Comparison of ENCODE assay signal across 8 cellular contexts in genomic region chr6:27502508-27503435, GRCh38. TPM values are rescaled to one million over a fixed set of nuclear protein-coding genes. Genes with fewer than 3 reads are reported as not detected.
DNase-seq lines count a peak whose midpoint lies in the region; ATAC-seq and TF ChIP-seq lines count a peak whose summit lies in the region.

No MANE protein-coding gene starts in this region.

- intact Hi-C loops in left cardiac atrium (cut with DNase I), result loop anchor here in 1 of 2 donors (2.0 kb wide), 1 partner anchor 24 kb away; no protein-coding TSS in a partner anchor

- peak overlapping the region; percentile 77 for H3K4me3 ChIP-seq in retinal pigment epithelial cell (ENCODE audit: low read length)

- ATAC-seq in GM21576 (IDR thresholded peaks at IDR 0.05; ENCODE audit: unreplicated experiment), result peak; percentile 45
- ATAC-seq in left cardiac atrium, result peak; percentile 69 to 79
- ATAC-seq in HG02588 (IDR thresholded peaks at IDR 0.05; ENCODE audit: unreplicated experiment), result no peak

- DNase-seq in COR-L47 (lab: John Stamatoyannopoulos, UW) (peak; percentile 59), LHCN-M2 (ENCODE audit: low read depth) (peak; percentile 74), SKM-1 (lab: John Stamatoyannopoulos, UW; ENCODE audit: unreplicated experiment) (peak; percentile 68), left cardiac atrium (peak; percentile 61), retinal pigment epithelial cell (ENCODE audit: low read depth) (no peak)
- DNase-seq in activated naive CD4-positive, alpha-beta T cell treated with anti-CD3 and anti-CD28 coated beads, Interleukin-2, amount 50 U/mL, for 16 hours, result peak; percentile 81

- no peak for TF ChIP-seq CTCF in retinal pigment epithelial cell (conservative IDR thresholded peaks at IDR 0.05; ENCODE audit: low read depth, low read length)

RNA-seq across cellular contexts. Expression of gene ZNF184, which starts 29.9 kb away (rescaled TPM):
- total RNA-seq in LHCN-M2 (2014; rRNA removed), result 11.5 and 15.7 TPM in 2 replicates
- polyA plus RNA-seq in LHCN-M2 (2012), result 2.7 TPM
- 1 to 10 TPM; 3.5 to 4.3 TPM for total RNA-seq in left cardiac atrium
